ENCODE assay signal across 21 cellular contexts in genomic region chr11:36214976-36215687, GRCh38.
"Had no signal": no experiment of that assay in that cellular context is flagged by ENCODE, and none has a peak within 500 bp of the region (broad histone marks: within the 10 kb centered on the region; RNA-seq: fewer than 3 reads in every experiment).

No MANE protein-coding gene starts in this region.

- H3K4me1 Mint-ChIP-seq: activated CD8-positive, alpha-beta memory T cell treated with anti-CD3 and anti-CD28 coated beads, Interleukin-2, amount 10 ng/mL, durations not matched to agents 7 days and 5 days; activated naive CD8-positive, alpha-beta T cell treated with anti-CD3 and anti-CD28 coated beads, Interleukin-2, amount 10 ng/mL, durations not matched to agents 7 days and 5 days; immature natural killer cell; natural killer cell had no signal

- H3K36me3 ChIP-seq: cardiac muscle cell, sigmoid colon, upper lobe of right lung had no signal

- H3K27ac Mint-ChIP-seq: activated CD8-positive, alpha-beta memory T cell treated with anti-CD3 and anti-CD28 coated beads, Interleukin-2, amount 10 ng/mL, durations not matched to agents 7 days and 5 days; activated naive CD8-positive, alpha-beta T cell treated with anti-CD3 and anti-CD28 coated beads, Interleukin-2, amount 10 ng/mL, durations not matched to agents 7 days and 5 days; activated T-cell treated with anti-CD3 and anti-CD28 coated beads, Interleukin-2, amount 50 U/mL, for 24 hours; dendritic cell treated with granulocyte-macrophage colony-stimulating factor and Interleukin-4, amounts not matched to agents 40 ng/mL and 50 ng/mL, for 4 days; immature natural killer cell; natural killer cell; T-helper 1 cell treated with Interleukin-12 subunit alpha and Interleukin-12 subunit beta and Interleukin-4 antibody, amounts not matched to agents 30 μg/mL and 1 μg/mL, for 36 hours had no signal

- H3K9me3 Mint-ChIP-seq: activated naive CD8-positive, alpha-beta T cell treated with anti-CD3 and anti-CD28 coated beads, Interleukin-2, amount 10 ng/mL, durations not matched to agents 7 days and 5 days; natural killer cell had no signal

- H3K4me1 ChIP-seq: sigmoid colon had no signal

- H3K4me3 ChIP-seq: cardiac muscle cell, lung, mucosa of descending colon, sigmoid colon, upper lobe of right lung had no signal

- H3K27ac ChIP-seq: cardiac muscle cell, sigmoid colon, upper lobe of right lung had no signal

- DNase-seq: activated CD4-positive, alpha-beta T cell treated with anti-CD3 and anti-CD28 coated beads, Interleukin-2, amount 50 U/mL, for 4 hours; activated CD8-positive, alpha-beta memory T cell treated with anti-CD3 and anti-CD28 coated beads, Interleukin-2, amount 10 ng/mL, durations not matched to agents 7 days and 5 days; activated gamma-delta T cell; activated naive CD8-positive, alpha-beta T cell treated with anti-CD3 and anti-CD28 coated beads, Interleukin-2, amount 10 ng/mL, durations not matched to agents 7 days and 5 days; activated T-cell treated with anti-CD3 and anti-CD28 coated beads, Interleukin-2, amount 50 U/mL, for 24 hours; aorta; erythroblast; immature natural killer cell; left cardiac atrium; mucosa of descending colon; natural killer cell; sigmoid colon; stimulated activated CD4-positive, alpha-beta T cell treated with anti-CD3 and anti-CD28 coated beads, Interleukin-12 subunit alpha, Interleukin-12 subunit beta, amount 100 ng/mL, for 4 hours; stimulated activated naive CD4-positive, alpha-beta T cell; upper lobe of right lung had no signal

- H3K4me3 Mint-ChIP-seq: activated CD8-positive, alpha-beta memory T cell treated with anti-CD3 and anti-CD28 coated beads, Interleukin-2, amount 10 ng/mL, durations not matched to agents 7 days and 5 days; activated naive CD8-positive, alpha-beta T cell treated with anti-CD3 and anti-CD28 coated beads, Interleukin-2, amount 10 ng/mL, durations not matched to agents 7 days and 5 days; activated T-cell treated with anti-CD3 and anti-CD28 coated beads, Interleukin-2, amount 50 U/mL, for 24 hours; dendritic cell treated with granulocyte-macrophage colony-stimulating factor and Interleukin-4, amounts not matched to agents 40 ng/mL and 50 ng/mL, for 4 days; immature natural killer cell; natural killer cell; T-helper 1 cell treated with Interleukin-12 subunit alpha and Interleukin-12 subunit beta and Interleukin-4 antibody, amounts not matched to agents 30 μg/mL and 1 μg/mL, for 36 hours had no signal

- ATAC-seq: activated CD4-positive, CD25-positive, alpha-beta regulatory T cell treated with anti-CD3 and anti-CD28 coated beads, Interleukin-2, amount 50 U/mL, for 24 hours; activated CD8-positive, alpha-beta memory T cell treated with anti-CD3 and anti-CD28 coated beads, Interleukin-2, amount 10 ng/mL, durations not matched to agents 7 days and 5 days; left cardiac atrium; mucosa of descending colon; natural killer cell; SK-N-SH treated with all-trans-retinoic acid at 6 μM for 48 hours; upper lobe of right lung had no signal

- H3K27me3 Mint-ChIP-seq: activated CD8-positive, alpha-beta memory T cell treated with anti-CD3 and anti-CD28 coated beads, Interleukin-2, amount 10 ng/mL, durations not matched to agents 7 days and 5 days; dendritic cell treated with granulocyte-macrophage colony-stimulating factor and Interleukin-4, amounts not matched to agents 40 ng/mL and 50 ng/mL, for 4 days had no signal

- H3K36me3 Mint-ChIP-seq: activated CD8-positive, alpha-beta memory T cell treated with anti-CD3 and anti-CD28 coated beads, Interleukin-2, amount 10 ng/mL, durations not matched to agents 7 days and 5 days; activated naive CD8-positive, alpha-beta T cell treated with anti-CD3 and anti-CD28 coated beads, Interleukin-2, amount 10 ng/mL, durations not matched to agents 7 days and 5 days; immature natural killer cell had no signal

- H3K27me3 ChIP-seq: cardiac muscle cell, sigmoid colon, upper lobe of right lung had no signal
